8 cellular contexts compared by ENCODE assay signal in genomic region chr6:64330694-64331309, GRCh38.
DNase-seq lines count a peak whose midpoint lies in the region; ATAC-seq, FAIRE-seq and TF ChIP-seq lines count a peak whose summit lies in the region.

No MANE protein-coding gene starts in this region.

- no peaks in the 10 kb centered on the region for H3K4me1 ChIP-seq in heart right ventricle

- intact Hi-C loops in heart right ventricle (cut with DNase I) (loop anchor here in 9 of 10 donors (5.0 to 10.0 kb wide), 4 partner anchors 316 to 409 kb away; no protein-coding TSS in a partner anchor), sciatic nerve (cut with DNase I) (no loop called here)

- TF ChIP-seq CTCF in D721Med (IDR thresholded peaks at IDR 0.05; ENCODE audit: insufficient read depth, missing control alignments): peak; percentile 70
- TF ChIP-seq CTCF in heart right ventricle (IDR thresholded peaks at IDR 0.05): peak in 7 of 9 donors; percentile 35 to 70 (median 57)

- H3K4me3 ChIP-seq in heart right ventricle: no peak overlapping the region

- FAIRE-seq in D721Med (lab: Jason Lieb, UNC): peak; percentile 82

- DNase-seq in D721Med (ENCODE audit: insufficient read length, low spot score): no peak
- DNase-seq in NCI-H1092 treated with DMSO at 0.1 percent for 48 hours (lab: John Stamatoyannopoulos, UW): peak; percentile 8
- DNase-seq in activated CD4-positive, alpha-beta T cell treated with anti-CD3 and anti-CD28 coated beads, Interleukin-2, amount 50 U/mL, for 48 hours: peak; percentile 52 to 56
- peak; percentile 51 to 60 for DNase-seq in heart right ventricle
- DNase-seq in sciatic nerve (ENCODE audit: low spot score): peak; percentile 81
- DNase-seq in hepatic stellate cell (ENCODE audit: low spot score): no peak

- no peaks in the 10 kb centered on the region for H3K36me3 ChIP-seq in heart right ventricle

- H3K9me3 ChIP-seq in heart right ventricle: no peaks in the 10 kb centered on the region

- no peak overlapping the region for H3K27ac ChIP-seq in heart right ventricle

- no peaks in the 10 kb centered on the region for H3K27me3 ChIP-seq in heart right ventricle

- 44 to 45% methylated on average over 5 of the region's 5 CpGs for WGBS in heart right ventricle, 2 donors

- ATAC-seq in GM19351 (IDR thresholded peaks at IDR 0.05; ENCODE audit: unreplicated experiment) (peak; percentile 59), heart right ventricle (no peak), sciatic nerve (no peak), GM21619 (IDR thresholded peaks at IDR 0.05; ENCODE audit: unreplicated experiment) (no peak)

Comparison
In these comparisons a context has a peak if more than half of its experiments do, and no peak if none do; other contexts are left out.
1. DNase-seq: peak in NCI-H1092 treated with DMSO at 0.1 percent for 48 hours (single experiment), activated CD4-positive, alpha-beta T cell treated with anti-CD3 and anti-CD28 coated beads, Interleukin-2, amount 50 U/mL, for 48 hours (2 of 2), heart right ventricle (2 of 2) and sciatic nerve (single experiment); none in D721Med (single experiment) and hepatic stellate cell (single experiment).